ENCODE assay signal across 17 cellular contexts in the genomic region with DNA sequence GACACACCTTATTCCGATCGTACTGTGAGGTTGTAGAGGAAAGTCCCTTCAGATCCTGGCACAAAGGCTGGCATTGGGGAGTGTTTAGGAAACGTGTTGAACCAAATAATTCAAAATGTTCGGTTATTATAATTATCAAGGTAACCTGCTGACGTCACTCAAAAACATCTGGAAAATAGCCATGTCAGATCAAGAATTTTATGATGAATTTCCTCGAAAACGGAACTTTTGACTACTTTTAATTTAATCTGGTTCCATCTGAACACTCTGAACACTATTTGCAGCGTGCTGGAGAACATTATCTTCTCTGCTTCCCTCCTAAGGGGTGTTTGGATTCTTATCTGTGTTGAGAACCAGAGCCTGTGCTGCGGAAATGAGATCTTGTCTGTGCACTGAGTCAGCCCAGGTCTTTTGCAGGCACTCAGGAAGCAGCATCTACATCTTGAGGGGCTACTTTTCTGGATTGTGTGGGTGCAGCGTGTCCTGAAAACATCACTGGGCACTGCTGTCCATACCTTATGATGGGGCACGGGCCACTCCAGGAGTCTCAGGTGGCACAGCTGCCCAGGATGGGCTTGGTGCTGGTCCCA. TPM values are rescaled to one million over a fixed set of nuclear protein-coding genes. Genes with fewer than 3 reads are reported as not detected.
DNase-seq lines count a peak whose midpoint lies in the region; ATAC-seq and TF ChIP-seq lines count a peak whose summit lies in the region.
"Had no signal": no experiment of that assay in that cellular context is flagged by ENCODE, and none has a peak within 500 bp of the region (broad histone marks: within the 10 kb centered on the region; RNA-seq: fewer than 3 reads in every experiment).

No MANE protein-coding gene starts in this region.

- POLR2A ChIA-PET in MCF 10A (lab: Yijun Ruan, JAX) (interaction anchor here (1.1 kb wide), 1 partner anchor 25 kb away, joined by 4 read pairs; no protein-coding TSS in a partner anchor), WTC11 (lab: Charles Lee) (no interaction called here)

- TF ChIP-seq POLR2A in breast epithelium (IDR thresholded peaks at IDR 0.05): no peak
- TF ChIP-seq POLR2A in suprapubic skin (IDR thresholded peaks at IDR 0.05): no peak

- H3K4me1 Mint-ChIP-seq in MCF 10A (ENCODE audit: insufficient read depth, unreplicated experiment) (peaks cover 18% of the 10 kb centered on the region), WTC11 (peaks cover 23% of the 10 kb centered on the region), glutamatergic neuron (ENCODE audit: low read depth, unreplicated experiment) (peaks cover 56% of the 10 kb centered on the region)
- H3K4me1 Mint-ChIP-seq in activated T-cell treated with anti-CD3 and anti-CD28 coated beads, Interleukin-2, amount 50 U/mL, for 4 hours (ENCODE audit: low read depth): peaks cover 9% of the 10 kb centered on the region

- H3K27ac ChIP-seq in breast epithelium (peak overlapping the region; percentile 54 to 70), suprapubic skin (peak overlapping the region; percentile 45)

- H3K36me3 Mint-ChIP-seq in MCF 10A (ENCODE audit: insufficient read depth, unreplicated experiment) (no peaks in the 10 kb centered on the region), WTC11 (no peaks in the 10 kb centered on the region; the same call in 1 of the 2 replicates), glutamatergic neuron (ENCODE audit: unreplicated experiment) (peaks cover under 1% of the 10 kb centered on the region)
- peaks cover 2% of the 10 kb centered on the region for H3K36me3 Mint-ChIP-seq in activated T-cell treated with anti-CD3 and anti-CD28 coated beads, Interleukin-2, amount 50 U/mL, for 4 hours (ENCODE audit: insufficient read depth)

- H3K27me3 ChIP-seq in breast epithelium: no peaks in the 10 kb centered on the region
- H3K27me3 ChIP-seq in suprapubic skin: no peaks in the 10 kb centered on the region
- H3K27me3 ChIP-seq: Peyer's patch had no signal

- no TSS peak for BruUV-seq in MCF 10A (replicated peaks; lab: Mats Ljungman, UMichigan)

- CTCF ChIA-PET in MCF 10A (lab: Yijun Ruan, JAX) (interaction anchor here (1.0 kb wide), 1 partner anchor 16 kb away, joined by 4 read pairs; no protein-coding TSS in a partner anchor), WTC11 (lab: Charles Lee) (interaction anchor here (2.4 to 3.6 kb wide), 2 partner anchors 16 to 222 kb away, joined by 11 to 13 read pairs; no protein-coding TSS in a partner anchor)

- H3K4me1 ChIP-seq in breast epithelium: no peaks in the 10 kb centered on the region
- H3K4me1 ChIP-seq in suprapubic skin: peaks cover 21% of the 10 kb centered on the region
- H3K4me1 ChIP-seq: Peyer's patch had no signal

- no peaks in the 10 kb centered on the region for H3K9me3 Mint-ChIP-seq in MCF 10A (ENCODE audit: unreplicated experiment)
- H3K9me3 Mint-ChIP-seq in WTC11: peaks cover 4% of the 10 kb centered on the region
- peaks cover 5% of the 10 kb centered on the region for H3K9me3 Mint-ChIP-seq in glutamatergic neuron (ENCODE audit: unreplicated experiment)
- H3K9me3 Mint-ChIP-seq in activated T-cell treated with anti-CD3 and anti-CD28 coated beads, Interleukin-2, amount 50 U/mL, for 4 hours: no peaks in the 10 kb centered on the region

- H3K27me3 Mint-ChIP-seq in MCF 10A (ENCODE audit: insufficient read depth, unreplicated experiment) (no peaks in the 10 kb centered on the region), WTC11 (ENCODE audit: low read depth) (no peaks in the 10 kb centered on the region), glutamatergic neuron (ENCODE audit: unreplicated experiment) (peaks cover 4% of the 10 kb centered on the region)
- H3K27me3 Mint-ChIP-seq in activated T-cell treated with anti-CD3 and anti-CD28 coated beads, Interleukin-2, amount 50 U/mL, for 4 hours (ENCODE audit: low read depth): no peaks in the 10 kb centered on the region

- no peak for ATAC-seq in WTC11
- no peak for ATAC-seq in activated T-cell treated with anti-CD3 and anti-CD28 coated beads, Interleukin-2, amount 50 U/mL, for 4 hours
- ATAC-seq: GM12878 had no signal

- H3K4me3 Mint-ChIP-seq in MCF 10A (ENCODE audit: unreplicated experiment): no peak overlapping the region
- no peak overlapping the region for H3K4me3 Mint-ChIP-seq in WTC11
- H3K4me3 Mint-ChIP-seq in glutamatergic neuron (ENCODE audit: unreplicated experiment): no peak overlapping the region
- H3K4me3 Mint-ChIP-seq in activated T-cell treated with anti-CD3 and anti-CD28 coated beads, Interleukin-2, amount 50 U/mL, for 4 hours: no peak overlapping the region

- no peak for TF ChIP-seq EP300 in suprapubic skin (IDR thresholded peaks at IDR 0.05)

- 70% methylated on average over 11 of the region's 11 CpGs for WGBS in suprapubic skin

- DNase-seq in breast epithelium (ENCODE audit: low spot score in 2 of 2) (no peak), MCF 10A (ENCODE audit: unreplicated experiment) (no peak), WTC11 (ENCODE audit: low spot score) (no peak), glutamatergic neuron (no peak), suprapubic skin (ENCODE audit: low spot score in 2 of 2) (no peak), dedifferentiated amniotic fluid mesenchymal stem cell (ENCODE audit: extremely low spot score) (no peak)
- no peak for DNase-seq in activated CD4-positive, CD25-positive, alpha-beta regulatory T cell (lab: John Stamatoyannopoulos, UW)
- no peak for DNase-seq in activated T-cell treated with anti-CD3 and anti-CD28 coated beads, Interleukin-2, amount 50 U/mL, for 4 hours
- DNase-seq: DMS79 treated with DMSO at 0.1 percent for 48 hours, GDM1, GOT3, KG1, NCI-H2081 treated with DMSO at 0.1 percent for 48 hours, NCI-H524, SHP77 treated with DMSO at 0.1 percent for 48 hours had no signal

- no peak overlapping the region for H3K27ac Mint-ChIP-seq in MCF 10A (ENCODE audit: low read depth, unreplicated experiment)
- 0 out of 2 replicates have a peak overlapping the region, but pooled peaks have one; percentile 20 for H3K27ac Mint-ChIP-seq in WTC11
- H3K27ac Mint-ChIP-seq in glutamatergic neuron (ENCODE audit: unreplicated experiment): peak overlapping the region; percentile 81

- H3K36me3 ChIP-seq in breast epithelium (no peaks in the 10 kb centered on the region), suprapubic skin (no peaks in the 10 kb centered on the region)
- H3K36me3 ChIP-seq: Peyer's patch had no signal

- TF ChIP-seq CTCF in breast epithelium (IDR thresholded peaks at IDR 0.05) (no peak), MCF 10A (IDR thresholded peaks at IDR 0.05; ENCODE audit: unreplicated experiment) (no peak), WTC11 (IDR thresholded peaks at IDR 0.05) (no peak), glutamatergic neuron (IDR thresholded peaks at IDR 0.05; ENCODE audit: partially characterized antibody, unreplicated experiment) (no peak), suprapubic skin (IDR thresholded peaks at IDR 0.05) (no peak)

- H3K4me3 ChIP-seq in breast epithelium (no peak overlapping the region), suprapubic skin (no peak overlapping the region)
- H3K4me3 ChIP-seq: GM12878, Peyer's patch had no signal

- H3K9me3 ChIP-seq in breast epithelium (no peaks in the 10 kb centered on the region), suprapubic skin (no peaks in the 10 kb centered on the region)
- H3K9me3 ChIP-seq: Peyer's patch had no signal

- intact Hi-C loops in breast epithelium (cut with DNase I; ENCODE audit: low total_unique reads) (no loop called here), MCF 10A (cut with micrococcal nuclease) (no loop called here)

TF ChIP-seq in WTC11, 78 proteins besides CTCF, POLR2A, EP300 and RAD21 (continues in another document):
- TF ChIP-seq GRHL2 (CRISPR knock-in tag; IDR thresholded peaks at IDR 0.05; ENCODE audit: insufficient replicate concordance, severe bottlenecking): no peak
- TF ChIP-seq, protein P1, sequence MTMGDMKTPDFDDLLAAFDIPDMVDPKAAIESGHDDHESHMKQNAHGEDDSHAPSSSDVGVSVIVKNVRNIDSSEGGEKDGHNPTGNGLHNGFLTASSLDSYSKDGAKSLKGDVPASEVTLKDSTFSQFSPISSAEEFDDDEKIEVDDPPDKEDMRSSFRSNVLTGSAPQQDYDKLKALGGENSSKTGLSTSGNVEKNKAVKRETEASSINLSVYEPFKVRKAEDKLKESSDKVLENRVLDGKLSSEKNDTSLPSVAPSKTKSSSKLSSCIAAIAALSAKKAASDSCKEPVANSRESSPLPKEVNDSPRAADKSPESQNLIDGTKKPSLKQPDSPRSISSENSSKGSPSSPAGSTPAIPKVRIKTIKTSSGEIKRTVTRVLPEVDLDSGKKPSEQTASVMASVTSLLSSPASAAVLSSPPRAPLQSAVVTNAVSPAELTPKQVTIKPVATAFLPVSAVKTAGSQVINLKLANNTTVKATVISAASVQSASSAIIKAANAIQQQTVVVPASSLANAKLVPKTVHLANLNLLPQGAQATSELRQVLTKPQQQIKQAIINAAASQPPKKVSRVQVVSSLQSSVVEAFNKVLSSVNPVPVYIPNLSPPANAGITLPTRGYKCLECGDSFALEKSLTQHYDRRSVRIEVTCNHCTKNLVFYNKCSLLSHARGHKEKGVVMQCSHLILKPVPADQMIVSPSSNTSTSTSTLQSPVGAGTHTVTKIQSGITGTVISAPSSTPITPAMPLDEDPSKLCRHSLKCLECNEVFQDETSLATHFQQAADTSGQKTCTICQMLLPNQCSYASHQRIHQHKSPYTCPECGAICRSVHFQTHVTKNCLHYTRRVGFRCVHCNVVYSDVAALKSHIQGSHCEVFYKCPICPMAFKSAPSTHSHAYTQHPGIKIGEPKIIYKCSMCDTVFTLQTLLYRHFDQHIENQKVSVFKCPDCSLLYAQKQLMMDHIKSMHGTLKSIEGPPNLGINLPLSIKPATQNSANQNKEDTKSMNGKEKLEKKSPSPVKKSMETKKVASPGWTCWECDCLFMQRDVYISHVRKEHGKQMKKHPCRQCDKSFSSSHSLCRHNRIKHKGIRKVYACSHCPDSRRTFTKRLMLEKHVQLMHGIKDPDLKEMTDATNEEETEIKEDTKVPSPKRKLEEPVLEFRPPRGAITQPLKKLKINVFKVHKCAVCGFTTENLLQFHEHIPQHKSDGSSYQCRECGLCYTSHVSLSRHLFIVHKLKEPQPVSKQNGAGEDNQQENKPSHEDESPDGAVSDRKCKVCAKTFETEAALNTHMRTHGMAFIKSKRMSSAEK (CRISPR knock-in tag; IDR thresholded peaks at IDR 0.05; ENCODE audit: borderline replicate concordance): no peak
- TF ChIP-seq SOX15 (CRISPR knock-in tag; IDR thresholded peaks at IDR 0.05): no peak

RNA-seq across cellular contexts. Expression of a gene that starts 47.2 kb away (rescaled TPM):
- total RNA-seq in breast epithelium: 10 to 100 TPM in 2 of 3 donors, 1 to 10 TPM in 1; 8.0 to 14.2 (median 12.5) TPM
- total RNA-seq in MCF 10A (2022): 14.3 and 18.2 TPM in 2 replicates
- 7.6 to 9.0 TPM (median 8.0 TPM) in 3 replicates for total RNA-seq in WTC11 (2021)
- total RNA-seq in glutamatergic neuron (ENCODE audit: unreplicated experiment): 9.7 TPM
- total RNA-seq in suprapubic skin: 10 to 100 TPM in 2 of 4 donors, 1 to 10 TPM in 2; 7.4 to 16.0 (median 10.6) TPM
- 10 to 100 TPM in 2 of 3 donors, 1 to 10 TPM in 1; 9.2 to 11.7 (median 10.1) TPM for total RNA-seq in activated T-cell treated with anti-CD3 and anti-CD28 coated beads, Interleukin-2, amount 50 U/mL, for 4 hours
